ENCODE assay signal across 14 cellular contexts in the genomic region with DNA sequence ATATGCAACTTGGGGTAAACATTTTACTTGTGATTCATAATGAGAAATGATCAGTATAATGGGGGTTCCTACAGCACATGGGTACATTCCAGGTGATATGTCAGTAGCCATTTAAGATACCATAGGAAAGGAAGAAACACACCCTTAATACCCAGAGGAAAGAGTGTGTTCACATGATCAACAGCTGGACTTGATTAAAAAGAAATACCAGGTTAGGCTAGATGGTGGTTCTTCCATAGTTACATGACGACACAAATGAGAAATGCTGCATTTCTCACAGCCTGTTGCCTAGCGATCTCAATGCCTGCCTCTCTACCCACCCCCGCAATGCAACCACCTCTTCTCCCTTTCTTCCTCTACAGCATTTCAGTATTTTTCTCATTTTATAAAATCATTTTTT.
DNase-seq lines count a peak whose midpoint lies in the region; ATAC-seq and TF ChIP-seq lines count a peak whose summit lies in the region.
"Had no signal": no experiment of that assay in that cellular context is flagged by ENCODE, and none has a peak within 500 bp of the region (broad histone marks: within the 10 kb centered on the region; RNA-seq: fewer than 3 reads in every experiment).

No MANE protein-coding gene starts in this region.

- no peaks in the 10 kb centered on the region for H3K27me3 ChIP-seq in SK-N-SH (ENCODE audit: insufficient read depth)
- H3K27me3 ChIP-seq: sigmoid colon had no signal

- no peak for TF ChIP-seq POLR2A in erythroblast (IDR thresholded peaks at IDR 0.05; ENCODE audit: low read length)

- CTCF ChIA-PET in SK-N-SH (lab: Yijun Ruan, JAX): interaction anchor here (0.6 to 1.6 kb wide), 4 partner anchors 11 to 704 kb away, joined by 3 to 4 read pairs (median 3); no protein-coding TSS in a partner anchor
- CTCF ChIA-PET in T-cell (lab: Charles Lee): no interaction called here

- 53% methylated on average over 3 of the region's 3 CpGs for WGBS in SK-N-SH (ENCODE audit: low lambda C conversion rate)

- DNase-seq in ELR (ENCODE audit: low read depth) (peak; percentile 53), SK-N-SH (peak; percentile 45), fibroblast of peridontal ligament (ENCODE audit: extremely low read depth) (peak; percentile 91), renal cortical epithelial cell (ENCODE audit: low read depth) (peak; percentile 16), erythroblast (lab: John Stamatoyannopoulos, UW) (no peak), T-cell (no peak), HK-2 (ENCODE audit: unreplicated experiment) (no peak)
- DNase-seq: activated CD4-positive, alpha-beta T cell treated with anti-CD3 and anti-CD28 coated beads, Interleukin-2, amount 10 ng/mL, durations not matched to agents 7 days and 5 days; kidney; naive B cell; NCI-H2029; sigmoid colon had no signal

- H2AFZ ChIP-seq in SK-N-SH (ENCODE audit: low read depth): no peak overlapping the region

- H3K4me3 Mint-ChIP-seq in T-cell: no peak overlapping the region
- H3K4me3 Mint-ChIP-seq: activated CD4-positive, alpha-beta T cell treated with anti-CD3 and anti-CD28 coated beads, Interleukin-2, amount 10 ng/mL, durations not matched to agents 7 days and 5 days; naive B cell; T-helper 1 cell treated with Interleukin-12 subunit alpha and Interleukin-12 subunit beta and Interleukin-4 antibody, amounts not matched to agents 30 μg/mL and 1 μg/mL, for 36 hours had no signal

- peaks cover 13% of the 10 kb centered on the region in 2 donors for H3K27me3 Mint-ChIP-seq in T-cell

- no peaks in the 10 kb centered on the region for H3K4me1 Mint-ChIP-seq in T-cell
- H3K4me1 Mint-ChIP-seq: activated CD4-positive, alpha-beta T cell treated with anti-CD3 and anti-CD28 coated beads, Interleukin-2, amount 10 ng/mL, durations not matched to agents 7 days and 5 days had no signal

- TF ChIP-seq CTCF in SK-N-SH (IDR thresholded peaks at IDR 0.05): no peak

- H3K79me2 ChIP-seq in SK-N-SH (ENCODE audit: insufficient read depth): no peaks in the 10 kb centered on the region; the same call in none of the 2 replicates

- no peak for TF ChIP-seq RAD21 in SK-N-SH (IDR thresholded peaks at IDR 0.05; ENCODE audit: low read length)

- peak overlapping the region; percentile 67 to 78; a peak in 3 of 4 replicates for H3K27ac ChIP-seq in SK-N-SH (ENCODE audit: low read depth in 2 of 2, low read length in 1 of 2)
- H3K27ac ChIP-seq: sigmoid colon had no signal

- no peaks in the 10 kb centered on the region for H3K9me3 ChIP-seq in SK-N-SH
- H3K9me3 ChIP-seq: sigmoid colon had no signal

- H3K36me3 ChIP-seq in SK-N-SH (replicated peaks in 1 of 2; ENCODE audit: control insufficient read depth in 1 of 2, insufficient read depth in 2 of 2, low read length in 1 of 2): no peaks in the 10 kb centered on the region
- H3K36me3 ChIP-seq: sigmoid colon had no signal

- peaks cover 5% of the 10 kb centered on the region for H3F3A ChIP-seq in SK-N-SH (replicated peaks; ENCODE audit: insufficient read depth)

- H3K4me3 ChIP-seq in SK-N-SH (ENCODE audit: low read depth in 2 of 2, low read length in 1 of 2): no peak overlapping the region
- H3K4me3 ChIP-seq: sigmoid colon had no signal

- H4K20me1 ChIP-seq in SK-N-SH (ENCODE audit: insufficient read depth): no peaks in the 10 kb centered on the region

- H3K9me3 Mint-ChIP-seq in T-cell: no peaks in the 10 kb centered on the region
- H3K9me3 Mint-ChIP-seq: activated CD4-positive, alpha-beta T cell treated with anti-CD3 and anti-CD28 coated beads, Interleukin-2, amount 10 ng/mL, durations not matched to agents 7 days and 5 days; naive B cell; T-helper 1 cell treated with Interleukin-12 subunit alpha and Interleukin-12 subunit beta and Interleukin-4 antibody, amounts not matched to agents 30 μg/mL and 1 μg/mL, for 36 hours had no signal

- peak overlapping the region; percentile 14; the same call in 1 of the 2 replicates for H3K4me2 ChIP-seq in SK-N-SH

- ATAC-seq in T-cell (replicated peaks in 1 of 4) (no peak), HG03442 (IDR thresholded peaks at IDR 0.05; ENCODE audit: unreplicated experiment) (no peak)

- POLR2A ChIA-PET in SK-N-SH (lab: Yijun Ruan, JAX): no interaction called here
- POLR2A ChIA-PET in T-cell (lab: Charles Lee): interaction anchor here in 1 of 2 donors (0.6 kb wide), 1 partner anchor 679 kb away, joined by 3 read pairs; no protein-coding TSS in a partner anchor

- H3K4me1 ChIP-seq in SK-N-SH (ENCODE audit: control insufficient read depth in 1 of 2, insufficient read depth in 2 of 2, low read depth in 1 of 2, low read length in 1 of 2): peaks cover 8 to 19% of the 10 kb centered on the region in 2 experiments; a peak in 3 of 4 replicates

- H3K9me2 ChIP-seq in SK-N-SH: no peaks in the 10 kb centered on the region

- peak overlapping the region; percentile 39; the same call in 1 of the 2 replicates for H3K9ac ChIP-seq in SK-N-SH

- TF ChIP-seq EP300 in SK-N-SH (IDR thresholded peaks at IDR 0.05; ENCODE audit: borderline replicate concordance in 1 of 2, low read depth in 1 of 2, low read length in 1 of 2): no peak

- no peaks in the 10 kb centered on the region for H3K36me3 Mint-ChIP-seq in T-cell
- H3K36me3 Mint-ChIP-seq: naive B cell had no signal

- H3K27ac Mint-ChIP-seq in T-cell: no peak overlapping the region
- H3K27ac Mint-ChIP-seq: activated CD4-positive, alpha-beta T cell treated with anti-CD3 and anti-CD28 coated beads, Interleukin-2, amount 10 ng/mL, durations not matched to agents 7 days and 5 days; naive B cell; T-helper 1 cell treated with Interleukin-12 subunit alpha and Interleukin-12 subunit beta and Interleukin-4 antibody, amounts not matched to agents 30 μg/mL and 1 μg/mL, for 36 hours had no signal

TF ChIP-seq in SK-N-SH, 30 proteins besides CTCF, POLR2A, EP300 and RAD21 (continues in another document):
- TF ChIP-seq, protein P1, sequence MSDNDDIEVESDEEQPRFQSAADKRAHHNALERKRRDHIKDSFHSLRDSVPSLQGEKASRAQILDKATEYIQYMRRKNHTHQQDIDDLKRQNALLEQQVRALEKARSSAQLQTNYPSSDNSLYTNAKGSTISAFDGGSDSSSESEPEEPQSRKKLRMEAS (IDR thresholded peaks at IDR 0.05; ENCODE audit: low read depth): 0 out of 2 replicates have a peak, but pooled peaks have one; percentile 20
- no peak for TF ChIP-seq FOXJ3 (CRISPR knock-in tag; IDR thresholded peaks at IDR 0.05)
- TF ChIP-seq, protein P2, sequence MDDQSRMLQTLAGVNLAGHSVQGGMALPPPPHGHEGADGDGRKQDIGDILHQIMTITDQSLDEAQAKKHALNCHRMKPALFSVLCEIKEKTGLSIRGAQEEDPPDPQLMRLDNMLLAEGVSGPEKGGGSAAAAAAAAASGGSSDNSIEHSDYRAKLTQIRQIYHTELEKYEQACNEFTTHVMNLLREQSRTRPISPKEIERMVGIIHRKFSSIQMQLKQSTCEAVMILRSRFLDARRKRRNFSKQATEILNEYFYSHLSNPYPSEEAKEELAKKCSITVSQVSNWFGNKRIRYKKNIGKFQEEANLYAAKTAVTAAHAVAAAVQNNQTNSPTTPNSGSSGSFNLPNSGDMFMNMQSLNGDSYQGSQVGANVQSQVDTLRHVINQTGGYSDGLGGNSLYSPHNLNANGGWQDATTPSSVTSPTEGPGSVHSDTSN (IDR thresholded peaks at IDR 0.05): peak; percentile 33; the same call in 1 of the 2 replicates
- peak; percentile 17; the same call in 1 of the 2 replicates for TF ChIP-seq POLR2AphosphoS5 (IDR thresholded peaks at IDR 0.05; ENCODE audit: low read depth, low read length)
- no peak for TF ChIP-seq CHD2 (IDR thresholded peaks at IDR 0.05; ENCODE audit: low read length, partially characterized antibody)
- TF ChIP-seq USF2 (IDR thresholded peaks at IDR 0.05; ENCODE audit: borderline replicate concordance, low read depth, low read length): no peak
- no peak for TF ChIP-seq TEAD4 (IDR thresholded peaks at IDR 0.05; ENCODE audit: borderline replicate concordance, insufficient read depth)
- no peak for TF ChIP-seq SMC3 (IDR thresholded peaks at IDR 0.05; ENCODE audit: low read depth, low read length)
- TF ChIP-seq EZH2phosphoT487 (IDR thresholded peaks at IDR 0.05; ENCODE audit: borderline replicate concordance, low read depth): no peak
- no peak for TF ChIP-seq GABPA (IDR thresholded peaks at IDR 0.05; ENCODE audit: low read depth)
- no peak for TF ChIP-seq TAF1 (IDR thresholded peaks at IDR 0.05; ENCODE audit: borderline replicate concordance, low read depth, low read length)
- TF ChIP-seq ZBTB33 (IDR thresholded peaks at IDR 0.05; ENCODE audit: borderline replicate concordance, low read depth): no peak
- peak; percentile 60; the same call in 1 of the 2 replicates for TF ChIP-seq USF1 (IDR thresholded peaks at IDR 0.05; ENCODE audit: borderline replicate concordance, low read depth)
- TF ChIP-seq GATA2 (CRISPR knock-in tag; IDR thresholded peaks at IDR 0.05): no peak
- TF ChIP-seq JUND (IDR thresholded peaks at IDR 0.05): peak; percentile 26; the same call in 1 of the 2 replicates

Comparison
In these comparisons a context has a peak if more than half of its experiments do, and no peak if none do; other contexts are left out.
1. DNase-seq: peak in ELR (single experiment), SK-N-SH (single experiment), fibroblast of peridontal ligament (single experiment) and renal cortical epithelial cell (single experiment); none in erythroblast (0 of 2), T-cell (0 of 34) and HK-2 (single experiment).